ENCODE assay signal across 19 cellular contexts in the genomic region with DNA sequence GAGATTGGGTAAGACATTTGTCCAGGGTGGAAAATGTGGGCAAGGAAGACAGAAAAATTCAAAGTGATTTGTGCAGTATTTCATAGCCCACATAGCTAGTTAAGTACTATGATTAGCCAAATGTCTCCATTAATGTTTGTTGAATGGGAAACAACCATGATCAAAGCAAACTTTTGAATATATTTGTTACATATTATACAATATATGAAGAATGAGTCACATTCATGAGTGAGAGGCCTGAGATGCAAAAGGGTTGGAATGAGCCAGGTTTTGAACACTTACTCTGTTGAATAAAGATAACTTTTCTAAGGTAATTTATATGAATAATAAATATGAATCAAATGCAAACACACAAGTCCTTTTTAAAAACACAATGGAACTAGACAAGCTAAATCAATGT.
DNase-seq lines count a peak whose midpoint lies in the region; ATAC-seq and TF ChIP-seq lines count a peak whose summit lies in the region.
"Had no signal": no experiment of that assay in that cellular context is flagged by ENCODE, and none has a peak within 500 bp of the region (broad histone marks: within the 10 kb centered on the region; RNA-seq: fewer than 3 reads in every experiment).

No MANE protein-coding gene starts in this region.

- H3K4me1 ChIP-seq in GM23338 (ENCODE audit: insufficient read depth) (peaks cover 26% of the 10 kb centered on the region), PC-3 (ENCODE audit: insufficient read depth, low read length) (peaks cover 79% of the 10 kb centered on the region), psoas muscle (no peaks in the 10 kb centered on the region)

- H3K27ac Mint-ChIP-seq in GM23338 = peak overlapping the region; percentile 67; the same call in 1 of the 2 replicates

- H4K20me1 ChIP-seq in GM23338 (replicated peaks; ENCODE audit: insufficient read depth) (no peaks in the 10 kb centered on the region), PC-3 (ENCODE audit: low read length) (no peaks in the 10 kb centered on the region)

- BruUV-seq in PC-3 (replicated peaks; lab: Mats Ljungman, UMichigan) = no TSS peak

- H3F3A ChIP-seq in GM23338 (replicated peaks; ENCODE audit: low read depth) = no peaks in the 10 kb centered on the region
- peaks cover 10% of the 10 kb centered on the region for H3F3A ChIP-seq in PC-3 (ENCODE audit: low read length, unreplicated experiment)

- H3K4me3 Mint-ChIP-seq in GM23338 = no peak overlapping the region

- no peaks in the 10 kb centered on the region for H3K9me3 ChIP-seq in PC-3 (ENCODE audit: low read length)
- no peaks in the 10 kb centered on the region for H3K9me3 ChIP-seq in psoas muscle

- no peak overlapping the region for H2AFZ ChIP-seq in GM23338
- H2AFZ ChIP-seq in PC-3 (ENCODE audit: low read length) = no peak overlapping the region

- no peaks in the 10 kb centered on the region; the same call in 1 of the 2 replicates for H3K9me2 ChIP-seq in GM23338 (ENCODE audit: insufficient read depth)
- H3K9me2 ChIP-seq in PC-3 (replicated peaks; ENCODE audit: low read length) = no peaks in the 10 kb centered on the region

- H3K27me3 ChIP-seq in GM23338 (ENCODE audit: insufficient read depth) (no peaks in the 10 kb centered on the region), PC-3 (ENCODE audit: low read length) (no peaks in the 10 kb centered on the region), psoas muscle (ENCODE audit: insufficient read depth in 3 of 3, low read length in 2 of 3) (no peaks in the 10 kb centered on the region)
- H3K27me3 ChIP-seq: MG63, SJSA1 had no signal

- H3K9me3 Mint-ChIP-seq in GM23338 = no peaks in the 10 kb centered on the region

- H3K4me2 ChIP-seq in GM23338 (no peak overlapping the region), PC-3 (ENCODE audit: low read length) (peak overlapping the region; percentile 24)

- CTCF ChIA-PET in PC-3 (lab: Charles Lee) = no interaction called here

- no peaks in the 10 kb centered on the region for H3K79me2 ChIP-seq in GM23338 (replicated peaks; ENCODE audit: insufficient read depth)
- no peaks in the 10 kb centered on the region for H3K79me2 ChIP-seq in PC-3 (ENCODE audit: low read length)

- H3K36me3 ChIP-seq in GM23338 (ENCODE audit: insufficient read depth) = no peaks in the 10 kb centered on the region
- H3K36me3 ChIP-seq in PC-3 (ENCODE audit: low read depth, low read length) = no peaks in the 10 kb centered on the region
- no peaks in the 10 kb centered on the region for H3K36me3 ChIP-seq in psoas muscle (ENCODE audit: insufficient read depth in 1 of 2, low read depth in 1 of 2)

- H3K4me1 Mint-ChIP-seq in GM23338 = peaks cover 29% of the 10 kb centered on the region

- H3K36me3 Mint-ChIP-seq in GM23338 (ENCODE audit: low read depth) = no peaks in the 10 kb centered on the region

- intact Hi-C loops in PC-3 (cut with micrococcal nuclease) (loop anchor here (10.0 kb wide), 2 partner anchors 347 to 797 kb away; no protein-coding TSS in a partner anchor), psoas muscle (cut with DNase I) (no loop called here)

- no peak overlapping the region for H3K4me3 ChIP-seq in GM23338
- no peak overlapping the region for H3K4me3 ChIP-seq in PC-3 (ENCODE audit: low read length)
- no peak overlapping the region for H3K4me3 ChIP-seq in psoas muscle
- H3K4me3 ChIP-seq: MG63, SJSA1 had no signal

- TF ChIP-seq CTCF in GM23338 (conservative IDR thresholded peaks at IDR 0.05; ENCODE audit: low read depth in 2 of 2) (no peak), PC-3 (conservative IDR thresholded peaks at IDR 0.05; ENCODE audit: low read depth, low read length) (no peak), psoas muscle (IDR thresholded peaks at IDR 0.05) (no peak)

- H3K27me3 Mint-ChIP-seq in GM23338 (ENCODE audit: insufficient read depth, low read depth, poor library complexity) = no peaks in the 10 kb centered on the region

- no peak for DNase-seq in GM23338 (ENCODE audit: low spot score)
- DNase-seq in PC-3 = peak; percentile 55
- DNase-seq in epithelial cell of prostate (ENCODE audit: low read depth, low spot score) = no peak
- peak; percentile 28 for DNase-seq in renal cortical epithelial cell (ENCODE audit: low read depth)
- no peak for DNase-seq in psoas muscle
- DNase-seq: ACHN, AML-193, DMS79 treated with DMSO at 0.1 percent for 48 hours, Karpas-422, MG63, NCI-H1048, NCI-H1436, NCI-H1930, NCI-H226, NCI-H524 treated with DMSO at 0.1 percent for 48 hours, SW 1271 had no signal

- ATAC-seq in GM23338 (no peak), PC-3 (no peak), psoas muscle (no peak), GM21825 (IDR thresholded peaks at IDR 0.05; ENCODE audit: unreplicated experiment) (no peak), HG03045 (IDR thresholded peaks at IDR 0.05; ENCODE audit: unreplicated experiment) (no peak)

- H3K27ac ChIP-seq in GM23338 (ENCODE audit: low read depth) (no peak overlapping the region), PC-3 (ENCODE audit: low read length) (peak overlapping the region; percentile 40), epithelial cell of prostate (peak overlapping the region; percentile 96), psoas muscle (no peak overlapping the region)
- H3K27ac ChIP-seq: SJSA1 had no signal

- no peak overlapping the region for H3K9ac ChIP-seq in PC-3 (ENCODE audit: low read length)

- POLR2A ChIA-PET in PC-3 (lab: Charles Lee; ENCODE audit: unreplicated experiment) = no interaction called here

TF ChIP-seq in GM23338, 12 proteins besides CTCF, POLR2A, EP300 and RAD21 (continues in another document):
- no peak for TF ChIP-seq ZNF331 (CRISPR knock-in tag; IDR thresholded peaks at IDR 0.05; ENCODE audit: low read depth)
- no peak for TF ChIP-seq EZH2 (IDR thresholded peaks at IDR 0.05; ENCODE audit: low read depth, unreplicated experiment)
- TF ChIP-seq, protein P1, sequence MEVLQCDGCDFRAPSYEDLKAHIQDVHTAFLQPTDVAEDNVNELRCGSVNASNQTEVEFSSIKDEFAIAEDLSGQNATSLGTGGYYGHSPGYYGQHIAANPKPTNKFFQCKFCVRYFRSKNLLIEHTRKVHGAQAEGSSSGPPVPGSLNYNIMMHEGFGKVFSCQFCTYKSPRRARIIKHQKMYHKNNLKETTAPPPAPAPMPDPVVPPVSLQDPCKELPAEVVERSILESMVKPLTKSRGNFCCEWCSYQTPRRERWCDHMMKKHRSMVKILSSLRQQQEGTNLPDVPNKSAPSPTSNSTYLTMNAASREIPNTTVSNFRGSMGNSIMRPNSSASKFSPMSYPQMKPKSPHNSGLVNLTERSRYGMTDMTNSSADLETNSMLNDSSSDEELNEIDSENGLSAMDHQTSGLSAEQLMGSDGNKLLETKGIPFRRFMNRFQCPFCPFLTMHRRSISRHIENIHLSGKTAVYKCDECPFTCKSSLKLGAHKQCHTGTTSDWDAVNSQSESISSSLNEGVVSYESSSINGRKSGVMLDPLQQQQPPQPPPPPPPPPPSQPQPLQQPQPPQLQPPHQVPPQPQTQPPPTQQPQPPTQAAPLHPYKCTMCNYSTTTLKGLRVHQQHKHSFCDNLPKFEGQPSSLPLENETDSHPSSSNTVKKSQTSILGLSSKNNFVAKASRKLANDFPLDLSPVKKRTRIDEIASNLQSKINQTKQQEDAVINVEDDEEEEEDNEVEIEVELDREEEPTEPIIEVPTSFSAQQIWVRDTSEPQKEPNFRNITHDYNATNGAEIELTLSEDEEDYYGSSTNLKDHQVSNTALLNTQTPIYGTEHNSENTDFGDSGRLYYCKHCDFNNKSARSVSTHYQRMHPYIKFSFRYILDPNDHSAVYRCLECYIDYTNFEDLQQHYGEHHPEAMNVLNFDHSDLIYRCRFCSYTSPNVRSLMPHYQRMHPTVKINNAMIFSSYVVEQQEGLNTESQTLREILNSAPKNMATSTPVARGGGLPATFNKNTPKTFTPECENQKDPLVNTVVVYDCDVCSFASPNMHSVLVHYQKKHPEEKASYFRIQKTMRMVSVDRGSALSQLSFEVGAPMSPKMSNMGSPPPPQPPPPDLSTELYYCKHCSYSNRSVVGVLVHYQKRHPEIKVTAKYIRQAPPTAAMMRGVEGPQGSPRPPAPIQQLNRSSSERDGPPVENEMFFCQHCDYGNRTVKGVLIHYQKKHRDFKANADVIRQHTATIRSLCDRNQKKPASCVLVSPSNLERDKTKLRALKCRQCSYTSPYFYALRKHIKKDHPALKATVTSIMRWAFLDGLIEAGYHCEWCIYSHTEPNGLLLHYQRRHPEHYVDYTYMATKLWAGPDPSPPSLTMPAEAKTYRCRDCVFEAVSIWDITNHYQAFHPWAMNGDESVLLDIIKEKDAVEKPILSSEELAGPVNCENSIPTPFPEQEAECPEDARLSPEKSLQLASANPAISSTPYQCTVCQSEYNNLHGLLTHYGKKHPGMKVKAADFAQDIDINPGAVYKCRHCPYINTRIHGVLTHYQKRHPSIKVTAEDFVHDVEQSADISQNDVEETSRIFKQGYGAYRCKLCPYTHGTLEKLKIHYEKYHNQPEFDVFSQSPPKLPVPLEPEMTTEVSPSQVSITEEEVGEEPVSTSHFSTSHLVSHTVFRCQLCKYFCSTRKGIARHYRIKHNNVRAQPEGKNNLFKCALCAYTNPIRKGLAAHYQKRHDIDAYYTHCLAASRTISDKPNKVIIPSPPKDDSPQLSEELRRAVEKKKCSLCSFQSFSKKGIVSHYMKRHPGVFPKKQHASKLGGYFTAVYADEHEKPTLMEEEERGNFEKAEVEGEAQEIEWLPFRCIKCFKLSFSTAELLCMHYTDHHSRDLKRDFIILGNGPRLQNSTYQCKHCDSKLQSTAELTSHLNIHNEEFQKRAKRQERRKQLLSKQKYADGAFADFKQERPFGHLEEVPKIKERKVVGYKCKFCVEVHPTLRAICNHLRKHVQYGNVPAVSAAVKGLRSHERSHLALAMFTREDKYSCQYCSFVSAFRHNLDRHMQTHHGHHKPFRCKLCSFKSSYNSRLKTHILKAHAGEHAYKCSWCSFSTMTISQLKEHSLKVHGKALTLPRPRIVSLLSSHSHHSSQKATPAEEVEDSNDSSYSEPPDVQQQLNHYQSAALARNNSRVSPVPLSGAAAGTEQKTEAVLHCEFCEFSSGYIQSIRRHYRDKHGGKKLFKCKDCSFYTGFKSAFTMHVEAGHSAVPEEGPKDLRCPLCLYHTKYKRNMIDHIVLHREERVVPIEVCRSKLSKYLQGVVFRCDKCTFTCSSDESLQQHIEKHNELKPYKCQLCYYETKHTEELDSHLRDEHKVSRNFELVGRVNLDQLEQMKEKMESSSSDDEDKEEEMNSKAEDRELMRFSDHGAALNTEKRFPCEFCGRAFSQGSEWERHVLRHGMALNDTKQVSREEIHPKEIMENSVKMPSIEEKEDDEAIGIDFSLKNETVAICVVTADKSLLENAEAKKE (CRISPR knock-in tag; IDR thresholded peaks at IDR 0.05) = no peak
- TF ChIP-seq CREB1 (CRISPR knock-in tag; IDR thresholded peaks at IDR 0.05; ENCODE audit: low read depth) = no peak
- no peak for TF ChIP-seq NANOG (IDR thresholded peaks at IDR 0.05; ENCODE audit: borderline replicate concordance)
- TF ChIP-seq STAT1 (IDR thresholded peaks at IDR 0.05; ENCODE audit: unreplicated experiment) = no peak

Comparison
In these comparisons a context has a peak if more than half of its experiments do, and no peak if none do; other contexts are left out.
1. DNase-seq: peak in PC-3 (single experiment) and renal cortical epithelial cell (single experiment); none in GM23338 (single experiment), epithelial cell of prostate (single experiment) and psoas muscle (0 of 2).
2. H3K27ac ChIP-seq: peak in PC-3 (single experiment) and epithelial cell of prostate (single experiment); none in GM23338 (single experiment) and psoas muscle (single experiment).